12 cellular contexts compared by ENCODE assay signal in genomic region chr10:86782691-86783418, GRCh38. TPM values are rescaled to one million over a fixed set of nuclear protein-coding genes. Genes with fewer than 3 reads are reported as not detected.
DNase-seq lines count a peak whose midpoint lies in the region; ATAC-seq lines count a peak whose summit lies in the region.
"Had no signal": no experiment of that assay in that cellular context is flagged by ENCODE, and none has a peak within 500 bp of the region (broad histone marks: within the 10 kb centered on the region; RNA-seq: fewer than 3 reads in every experiment).

No MANE protein-coding gene starts in this region.

- H2BK12ac ChIP-seq in mesenchymal stem cell (ENCODE audit: low read length in 2 of 2), result no peak overlapping the region

- no peak overlapping the region for H2BK120ac ChIP-seq in mesenchymal stem cell (ENCODE audit: low read depth, low read length)

- H3K9ac ChIP-seq in mesenchymal stem cell (ENCODE audit: low read length), result no peak overlapping the region

- H2BK15ac ChIP-seq in mesenchymal stem cell (ENCODE audit: low read depth, poor library complexity, severe bottlenecking), result no peak overlapping the region

- H2AK5ac ChIP-seq in mesenchymal stem cell (ENCODE audit: low read length, severe bottlenecking), result no peak overlapping the region

- peak; percentile 86 for ATAC-seq in GM18519 (IDR thresholded peaks at IDR 0.05; ENCODE audit: low FRiP score, unreplicated experiment)
- ATAC-seq in GM21576 (IDR thresholded peaks at IDR 0.05; ENCODE audit: unreplicated experiment), result peak; percentile 77
- peak; percentile 89 for ATAC-seq in HG03378 (IDR thresholded peaks at IDR 0.05; ENCODE audit: unreplicated experiment)

- no peak overlapping the region for H3K4me2 ChIP-seq in mesenchymal stem cell (ENCODE audit: low read length, poor library complexity, severe bottlenecking)

- peaks cover 7% of the 10 kb centered on the region for H3K4me1 ChIP-seq in mesenchymal stem cell (ENCODE audit: control insufficient read depth, insufficient read depth, low read depth, low read length)

- peaks cover 14% of the 10 kb centered on the region for H3K79me1 ChIP-seq in mesenchymal stem cell (replicated peaks; ENCODE audit: low read length, poor library complexity, severe bottlenecking)

- no peak overlapping the region for H3K4ac ChIP-seq in mesenchymal stem cell (ENCODE audit: low read depth in 1 of 2, low read length in 2 of 2)

- no peak overlapping the region for H2BK5ac ChIP-seq in mesenchymal stem cell (ENCODE audit: low read depth, low read length, poor library complexity, severe bottlenecking)

- H3K18ac ChIP-seq in mesenchymal stem cell (ENCODE audit: low read depth in 1 of 2, low read length in 2 of 2), result no peak overlapping the region

- 88% methylated on average over 1 of the region's 1 CpG for WGBS in mesenchymal stem cell

- no peak overlapping the region for H2AFZ ChIP-seq in mesenchymal stem cell (ENCODE audit: low read depth, low read length)

- no peak overlapping the region for H4K91ac ChIP-seq in mesenchymal stem cell (ENCODE audit: low read length)

- H3K27ac ChIP-seq in mesenchymal stem cell (ENCODE audit: low read length, poor library complexity, severe bottlenecking), result no peak overlapping the region
- H3K27ac ChIP-seq: C4-2B, VCaP had no signal

- H3K23ac ChIP-seq in mesenchymal stem cell (ENCODE audit: low read length in 2 of 2), result no peak overlapping the region

- no peaks in the 10 kb centered on the region for H3K36me3 ChIP-seq in mesenchymal stem cell (ENCODE audit: control insufficient read depth in 1 of 2, insufficient read depth in 2 of 2, low read depth in 1 of 2, low read length in 2 of 2)

- no peaks in the 10 kb centered on the region for H3K9me3 ChIP-seq in mesenchymal stem cell (ENCODE audit: control insufficient read depth, low read length)

- peak; percentile 68 for DNase-seq in mesenchymal stem cell
- no peak for DNase-seq in NCI-H82 treated with DMSO at 0.1 percent for 48 hours (lab: John Stamatoyannopoulos, UW; ENCODE audit: unreplicated experiment)
- DNase-seq in activated effector memory CD4-positive, alpha-beta T cell treated with Interleukin-2 at 50 U/mL for 16 hours, result no peak
- no peak for DNase-seq in NCI-H345 treated with DMSO at 0.1 percent for 48 hours (lab: John Stamatoyannopoulos, UW; ENCODE audit: unreplicated experiment)
- DNase-seq in effector CD8-positive, alpha-beta T cell (lab: John Stamatoyannopoulos, UW), result no peak
- DNase-seq: GF-D8, NCI-H526 treated with DMSO at 0.1 percent for 48 hours had no signal

- no peak overlapping the region for H4K8ac ChIP-seq in mesenchymal stem cell (ENCODE audit: low read length)

- no peak overlapping the region for H3K4me3 ChIP-seq in mesenchymal stem cell (ENCODE audit: insufficient read depth in 1 of 2, low read depth in 1 of 2, low read length in 2 of 2)

- no peak overlapping the region for H3K14ac ChIP-seq in mesenchymal stem cell (ENCODE audit: low read length in 2 of 2)

- no peaks in the 10 kb centered on the region for H3K27me3 ChIP-seq in mesenchymal stem cell (ENCODE audit: control insufficient read depth in 1 of 2, insufficient read depth in 1 of 2, low read length in 2 of 2)

RNA-seq across cellular contexts. Expression of gene BMPR1A, which starts 26.4 kb away (rescaled TPM):
- polyA plus RNA-seq in mesenchymal stem cell (2013, experiment 1 of 2), result 33.1 TPM
- polyA plus RNA-seq in mesenchymal stem cell (2013, experiment 2 of 2), result 34.7 TPM
